1 cellular context compared by ENCODE assay signal in the genomic region with DNA sequence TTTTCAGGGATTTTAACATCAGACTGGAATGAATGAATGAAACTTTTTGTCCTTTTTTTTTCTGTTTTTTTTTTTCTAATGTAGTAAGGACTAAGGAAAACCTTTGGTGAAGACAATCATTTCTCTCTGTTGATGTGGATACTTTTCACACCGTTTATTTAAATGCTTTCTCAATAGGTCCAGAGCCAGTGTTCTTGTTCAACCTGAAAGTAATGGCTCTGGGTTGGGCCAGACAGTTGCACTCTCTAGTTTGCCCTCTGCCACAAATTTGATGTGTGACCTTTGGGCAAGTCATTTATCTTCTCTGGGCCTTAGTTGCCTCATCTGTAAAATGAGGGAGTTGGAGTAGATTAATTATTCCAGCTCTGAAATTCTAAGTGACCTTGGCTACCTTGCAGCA.
TF ChIP-seq lines count a peak whose summit lies in the region.

No MANE protein-coding gene starts in this region.

TF ChIP-seq in HCT116, 20 proteins besides CTCF, POLR2A, EP300 and RAD21:
- TF ChIP-seq, protein P1, sequence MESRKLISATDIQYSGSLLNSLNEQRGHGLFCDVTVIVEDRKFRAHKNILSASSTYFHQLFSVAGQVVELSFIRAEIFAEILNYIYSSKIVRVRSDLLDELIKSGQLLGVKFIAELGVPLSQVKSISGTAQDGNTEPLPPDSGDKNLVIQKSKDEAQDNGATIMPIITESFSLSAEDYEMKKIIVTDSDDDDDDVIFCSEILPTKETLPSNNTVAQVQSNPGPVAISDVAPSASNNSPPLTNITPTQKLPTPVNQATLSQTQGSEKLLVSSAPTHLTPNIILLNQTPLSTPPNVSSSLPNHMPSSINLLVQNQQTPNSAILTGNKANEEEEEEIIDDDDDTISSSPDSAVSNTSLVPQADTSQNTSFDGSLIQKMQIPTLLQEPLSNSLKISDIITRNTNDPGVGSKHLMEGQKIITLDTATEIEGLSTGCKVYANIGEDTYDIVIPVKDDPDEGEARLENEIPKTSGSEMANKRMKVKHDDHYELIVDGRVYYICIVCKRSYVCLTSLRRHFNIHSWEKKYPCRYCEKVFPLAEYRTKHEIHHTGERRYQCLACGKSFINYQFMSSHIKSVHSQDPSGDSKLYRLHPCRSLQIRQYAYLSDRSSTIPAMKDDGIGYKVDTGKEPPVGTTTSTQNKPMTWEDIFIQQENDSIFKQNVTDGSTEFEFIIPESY (IDR thresholded peaks at IDR 0.05; ENCODE audit: extremely low read depth, insufficient replicate concordance, low read length): no peak
- TF ChIP-seq FOSL1 (IDR thresholded peaks at IDR 0.05; ENCODE audit: low read depth) (no peak), SIN3A (IDR thresholded peaks at IDR 0.05; ENCODE audit: low read depth) (no peak), ZNF274 (IDR thresholded peaks at IDR 0.05; ENCODE audit: low read depth, low read length) (no peak), SRF (IDR thresholded peaks at IDR 0.05; ENCODE audit: low read depth) (no peak), SP1 (IDR thresholded peaks at IDR 0.05; ENCODE audit: low read depth) (no peak)
TF ChIP-seq in HCT116: peak in this region for 0.
